8 cellular contexts compared by ENCODE assay signal in genomic region chr14:50311974-50312733, GRCh38. TPM values are rescaled to one million over a fixed set of nuclear protein-coding genes. Genes with fewer than 3 reads are reported as not detected.
DNase-seq lines count a peak whose midpoint lies in the region; FAIRE-seq and TF ChIP-seq lines count a peak whose summit lies in the region.

TSS of gene DMAC2L (plus strand) at chr14:50312324. CDS start at chr14:50321488, 9,164 bp downstream.
TSS of gene L2HGDH (minus strand) at chr14:50312229. CDS start at chr14:50312150, 79 bp downstream.

- WGBS in stomach, 5 donors: 0% methylated on average over 14 to 83 of the region's 83 CpGs

- no peaks in the 10 kb centered on the region for H3K9me3 ChIP-seq in neural cell (ENCODE audit: low read length)
- no peaks in the 10 kb centered on the region for H3K9me3 ChIP-seq in stomach

- no peaks in the 10 kb centered on the region for H3K36me3 ChIP-seq in neural cell (ENCODE audit: insufficient read depth, low read length)
- peaks cover 0 to 3% (median 0%) of the 10 kb centered on the region in 4 donors for H3K36me3 ChIP-seq in stomach

- H2AFZ ChIP-seq in neural cell (ENCODE audit: low read depth, low read length): peak within 1 kb of the TSS; percentile 67

- peaks cover 6% of the 10 kb centered on the region for H3F3A ChIP-seq in neural cell (ENCODE audit: insufficient read depth, low read length, poor library complexity, severe bottlenecking)

- H3K4me2 ChIP-seq in neural cell (ENCODE audit: low read length): peak within 1 kb of the TSS; percentile 68

- no peak for TF ChIP-seq EP300 in neural cell (conservative IDR thresholded peaks at IDR 0.05; ENCODE audit: poor library complexity, severe bottlenecking)
- TF ChIP-seq EP300 in stomach (IDR thresholded peaks at IDR 0.05): no peak

- H4K20me1 ChIP-seq in neural cell (ENCODE audit: insufficient read depth): no peaks in the 10 kb centered on the region

- peaks cover 8 to 26% (median 24%) of the 10 kb centered on the region in 4 donors for H3K4me1 ChIP-seq in stomach

- H3K4me3 ChIP-seq in fibroblast of the aortic adventitia (ENCODE audit: low read depth, low read length) (peak within 1 kb of the TSS; percentile 95), neural cell (ENCODE audit: low read length) (peak within 1 kb of the TSS; percentile 83), stomach (peak within 1 kb of the TSS; percentile 78 to 87 (median 80))

- peak within 1 kb of the TSS; percentile 87 for H3K27ac ChIP-seq in neural cell (ENCODE audit: low read length)
- peak within 1 kb of the TSS; percentile 90 to 98 (median 95) for H3K27ac ChIP-seq in stomach

- peak within 1 kb of the TSS; percentile 89 for H3K9ac ChIP-seq in neural cell (ENCODE audit: low read length)

- TF ChIP-seq CTCF in fibroblast of the aortic adventitia (IDR thresholded peaks at IDR 0.05; ENCODE audit: insufficient read depth, low read length) (no peak), neural cell (IDR thresholded peaks at IDR 0.05; ENCODE audit: poor library complexity, severe bottlenecking) (peak; percentile 82), stomach (IDR thresholded peaks at IDR 0.05) (no peak)

- H3K79me2 ChIP-seq in neural cell (replicated peaks; ENCODE audit: insufficient read depth, low read length): peaks cover 20% of the 10 kb centered on the region

- DNase-seq in ELF-1 (ENCODE audit: low read depth, low spot score) (peak; percentile 98), H54 (ENCODE audit: insufficient read length, low spot score) (peak; percentile 76), LoVo (ENCODE audit: low spot score) (peak; percentile 93), fibroblast of the aortic adventitia (ENCODE audit: low read depth) (peak; percentile 84), stomach (peak; percentile 94)
- DNase-seq in activated T-helper 9 cell treated with anti-CD3 and anti-CD28 coated beads, Interleukin-2, amount 50 U/mL, for 16 hours (ENCODE audit: low read depth): peak; percentile 84

- H3K27me3 ChIP-seq in neural cell (ENCODE audit: insufficient read depth, low read depth, low read length): no peaks in the 10 kb centered on the region
- no peaks in the 10 kb centered on the region for H3K27me3 ChIP-seq in stomach

- peak; percentile 55 for FAIRE-seq in H54 (lab: Jason Lieb, UNC)

- intact Hi-C loops in stomach (cut with DNase I; ENCODE audit: low total_unique reads): loop anchor here (5.0 kb wide), 1 partner anchor 220 kb away; the partner anchor contains the start of gene MAP4K5

- no peaks in the 10 kb centered on the region for H3K9me2 ChIP-seq in neural cell (ENCODE audit: insufficient read depth, low read length)

- TF ChIP-seq POLR2A in H54 (IDR thresholded peaks at IDR 0.05; ENCODE audit: low read depth, low read length) (0 out of 2 replicates have a peak, but pooled peaks have one; percentile 38), Raji (IDR thresholded peaks at IDR 0.05; ENCODE audit: insufficient read depth, low read depth, low read length) (peak; percentile 92), stomach (IDR thresholded peaks at IDR 0.05) (peak in 2 of 4 donors; percentile 12 to 41)

- TF ChIP-seq RAD21 in neural cell (conservative IDR thresholded peaks at IDR 0.05): peak; percentile 51

TF ChIP-seq in neural cell, 6 proteins besides CTCF, POLR2A, EP300 and RAD21:
- TF ChIP-seq SMC3 (conservative IDR thresholded peaks at IDR 0.05; ENCODE audit: poor library complexity) (peak; percentile 61), REST (IDR thresholded peaks at IDR 0.05; ENCODE audit: borderline replicate concordance) (peak; percentile 51), POLR2AphosphoS5 (IDR thresholded peaks at IDR 0.05) (peak; percentile 91), EZH2 (IDR thresholded peaks at IDR 0.05; ENCODE audit: borderline replicate concordance, insufficient read depth, low read length, poor library complexity, severe bottlenecking) (no peak), MXI1 (conservative IDR thresholded peaks at IDR 0.05; ENCODE audit: poor library complexity, severe bottlenecking) (peak; percentile 76), TAF1 (IDR thresholded peaks at IDR 0.05; ENCODE audit: low read depth) (peak; percentile 45)
TF ChIP-seq in neural cell: peak in this region for 5.

RNA-seq across cellular contexts. Expression of gene DMAC2L, which starts in this region (rescaled TPM):
- total RNA-seq in fibroblast of the aortic adventitia (ENCODE audit: low replicate concordance) (2.2 and 4.4 TPM in 2 replicates), stomach (10 to 100 TPM in 2 of 5 donors, 1 to 10 TPM in 3; 1.3 to 83.4 (median 9.0) TPM)
- polyA plus RNA-seq in neural cell (17.1 and 17.9 TPM in 2 replicates), stomach (10 to 100 TPM; 13.5 to 34.7 (median 18.5) TPM)
- polyA minus RNA-seq in neural cell: 20.9 and 23.3 TPM in 2 replicates

RNA-seq across cellular contexts. Expression of gene L2HGDH, which starts in this region (rescaled TPM):
- total RNA-seq in fibroblast of the aortic adventitia (ENCODE audit: low replicate concordance): 0.98 and 3.3 TPM in 2 replicates
- polyA plus RNA-seq in neural cell: 8.9 and 9.9 TPM in 2 replicates
- 21.4 and 24.0 TPM in 2 replicates for polyA minus RNA-seq in neural cell
- total RNA-seq in stomach: 10 to 100 TPM in 2 of 5 donors, 1 to 10 TPM in 3; 1.2 to 31.7 (median 8.7) TPM
- 1 to 10 TPM; 1.4 to 3.5 (median 2.9) TPM for polyA plus RNA-seq in stomach

Comparison
In these comparisons a context has a peak if more than half of its experiments do, and no peak if none do; other contexts are left out.
1. Peak in every context shown above with its lines: DNase-seq, H3K4me3 ChIP-seq and H3K27ac ChIP-seq.